Comparison of ENCODE assay signal across 8 cellular contexts in genomic region chr16:79770244-79771064, GRCh38.
A peak's percentile ranks its signal among the peaks of the same experiment; 100 is the strongest.
DNase-seq lines count a peak whose midpoint lies in the region; ATAC-seq and TF ChIP-seq lines count a peak whose summit lies in the region.

No MANE protein-coding gene starts in this region.

- H3K27ac ChIP-seq in neutrophil (no peak overlapping the region), substantia nigra (ENCODE audit: low read depth, low read length, poor library complexity, severe bottlenecking) (peak overlapping the region; percentile 21)

- peak; percentile 99 for ATAC-seq in GM21619 (IDR thresholded peaks at IDR 0.05; ENCODE audit: unreplicated experiment)
- peak; percentile 98 to 99 for ATAC-seq in activated naive CD4-positive, alpha-beta T cell treated with anti-CD3 and anti-CD28 coated beads, Interleukin-2, amount 50 U/mL, for 72 hours

- DNase-seq in DMS 273 treated with DMSO at 0.1 percent for 48 hours (lab: John Stamatoyannopoulos, UW) (peak; percentile 5), KBM-7 (peak; percentile 78), SK-MEL-5 (ENCODE audit: low read depth, low spot score) (peak; percentile 86), globus pallidus (ENCODE audit: low spot score) (peak; percentile 83), substantia nigra (lab: John Stamatoyannopoulos, UW) (peak in 48 of 49 donors; percentile 10 to 92 (median 72))
- peak; percentile 70 to 72 for DNase-seq in activated naive CD4-positive, alpha-beta T cell treated with anti-CD3 and anti-CD28 coated beads, Interleukin-2, amount 50 U/mL, for 72 hours (ENCODE audit: low spot score in 2 of 2)

- no peaks in the 10 kb centered on the region for H3K9me3 Mint-ChIP-seq in activated naive CD4-positive, alpha-beta T cell treated with anti-CD3 and anti-CD28 coated beads, Interleukin-2, amount 50 U/mL, for 72 hours

- no peak for TF ChIP-seq CTCF in neutrophil (IDR thresholded peaks at IDR 0.05)

- H3K36me3 ChIP-seq in neutrophil, result no peaks in the 10 kb centered on the region

- peaks cover 7 to 8% of the 10 kb centered on the region in 2 experiments for H3K4me1 ChIP-seq in neutrophil (ENCODE audit: control insufficient read depth in 1 of 2, insufficient read depth in 1 of 2, low read depth in 1 of 2, low read length in 1 of 2)

- no peaks in the 10 kb centered on the region for H3K9me3 ChIP-seq in neutrophil

- H3K36me3 Mint-ChIP-seq in activated naive CD4-positive, alpha-beta T cell treated with anti-CD3 and anti-CD28 coated beads, Interleukin-2, amount 50 U/mL, for 72 hours, result no peaks in the 10 kb centered on the region

- H3K4me3 ChIP-seq in neutrophil (ENCODE audit: low read depth in 1 of 2, low read length in 1 of 2), result peak overlapping the region; percentile 21 to 28

- peaks cover 38% of the 10 kb centered on the region for H3K27me3 ChIP-seq in neutrophil

- H3K27ac Mint-ChIP-seq in activated naive CD4-positive, alpha-beta T cell treated with anti-CD3 and anti-CD28 coated beads, Interleukin-2, amount 50 U/mL, for 72 hours, result peak overlapping the region; percentile 26 to 91

- in situ Hi-C loops in KBM-7 (cut with MboI; ENCODE audit: low pct_unique_long_range_greater_than_20kb, low sequenced_read_pairs), result no loop called here
- in situ Hi-C loops in SK-MEL-5 (cut with HindIII; ENCODE audit: low pct_unique_long_range_greater_than_20kb, low sequenced_read_pairs), result no loop called here

Comparison
In these comparisons a context has a peak if more than half of its experiments do, and no peak if none do; other contexts are left out.
1. DNase-seq: peak in every context shown above with its lines; median percentile 86 in SK-MEL-5; 83 in globus pallidus; 78 in KBM-7; 72 in substantia nigra; 71 in activated naive CD4-positive, alpha-beta T cell treated with anti-CD3 and anti-CD28 coated beads, Interleukin-2, amount 50 U/mL, for 72 hours; 5 in DMS 273 treated with DMSO at 0.1 percent for 48 hours.